27 cellular contexts compared by ENCODE assay signal in genomic region chr2:223313101-223313500, GRCh38.
"Had no signal": no experiment of that assay in that cellular context is flagged by ENCODE, and none has a peak within 500 bp of the region (broad histone marks: within the 10 kb centered on the region; RNA-seq: fewer than 3 reads in every experiment).

No MANE protein-coding gene starts in this region.

- H3K27ac ChIP-seq: neural progenitor cell, ovary, parathyroid adenoma, psoas muscle, right lobe of liver, sigmoid colon, suprapubic skin, testis, tibial artery, transverse colon, upper lobe of right lung, uterus had no signal

- H3K79me2 ChIP-seq: parathyroid adenoma had no signal

- H3K36me3 ChIP-seq: neural progenitor cell, ovary, right lobe of liver, sigmoid colon, suprapubic skin, tibial artery, transverse colon, upper lobe of right lung, uterus had no signal

- H3K27me3 ChIP-seq: neural progenitor cell, ovary, right lobe of liver, sigmoid colon, suprapubic skin, testis, tibial artery, transverse colon, upper lobe of right lung, uterus had no signal

- H3K4me3 ChIP-seq: neural progenitor cell, ovary, psoas muscle, right lobe of liver, sigmoid colon, suprapubic skin, testis, tibial artery, transverse colon, upper lobe of right lung, uterus had no signal

- H3K4me1 ChIP-seq: neural progenitor cell, parathyroid adenoma, psoas muscle, right lobe of liver, suprapubic skin, testis, transverse colon, upper lobe of right lung, uterus had no signal

- H2AFZ ChIP-seq: neural progenitor cell, parathyroid adenoma had no signal

- FAIRE-seq: small intestine had no signal

- H3K9me3 ChIP-seq: ovary, psoas muscle, right lobe of liver, sigmoid colon, testis, tibial artery, transverse colon, upper lobe of right lung, uterus had no signal

- H3K4me2 ChIP-seq: neural progenitor cell had no signal

- DNase-seq: naive thymus-derived CD4-positive, alpha-beta T cell; natural killer cell; occipital lobe; ovary; posterior cingulate gyrus; psoas muscle; right cardiac atrium; right lobe of liver; sigmoid colon; small intestine; stimulated activated CD4-positive, alpha-beta T cell treated with anti-CD3 and anti-CD28 coated beads, Interleukin-15, amount 100 ng/mL, for 24 hours; stimulated activated CD4-positive, alpha-beta T cell treated with anti-CD3 and anti-CD28 coated beads, Interleukin-2, amount 100 ng/mL, for 24 hours; stimulated activated CD4-positive, alpha-beta T cell treated with anti-CD3 and anti-CD28 coated beads, Interleukin-2, amount 100 ng/mL, for 48 hours; stimulated activated CD4-positive, alpha-beta T cell treated with anti-CD3 and anti-CD28 coated beads, Interleukin-4, amount 100 ng/mL, for 4 hours; stimulated activated CD8-positive, alpha-beta memory T cell treated with anti-CD3 and anti-CD28 coated beads, Interleukin-4, amount 100 ng/mL, for 48 hours; stimulated activated naive CD4-positive, alpha-beta T cell; stimulated activated naive CD8-positive, alpha-beta T cell treated with anti-CD3 and anti-CD28 coated beads, Interleukin-15, amount 100 ng/mL, for 72 hours; stimulated activated naive CD8-positive, alpha-beta T cell treated with anti-CD3 and anti-CD28 coated beads, Interleukin-15, Interleukin-2, amounts not matched to agents 100 U/mL and 50 U/mL, for 24 hours; substantia nigra; testis; tibial artery; transverse colon; upper lobe of right lung; uterus had no signal
